Comparison of ENCODE assay signal across 1 cellular context in the genomic region with DNA sequence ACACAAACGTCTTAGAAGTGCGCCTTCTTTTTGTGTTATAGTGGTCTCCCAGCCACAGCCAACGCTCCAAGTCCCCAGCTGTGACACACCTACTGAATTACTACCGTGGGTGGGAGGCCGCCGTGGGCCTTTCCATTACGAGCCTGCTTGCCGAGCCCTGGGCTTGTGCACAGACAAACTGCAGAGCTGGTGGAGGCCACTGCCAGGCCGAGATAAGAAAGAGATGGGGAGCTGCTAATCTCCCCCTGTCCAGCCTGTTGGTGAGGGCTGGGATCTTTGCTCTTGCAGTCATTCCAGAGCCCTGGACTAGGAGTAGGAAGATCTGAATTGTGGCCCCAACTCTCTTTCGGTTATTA.
TF ChIP-seq lines count a peak whose summit lies in the region.

No MANE protein-coding gene starts in this region.

TF ChIP-seq in K562, 482 proteins besides CTCF, POLR2A, EP300 and RAD21 (continued from another document and continues in another):
- TF ChIP-seq, protein P1, sequence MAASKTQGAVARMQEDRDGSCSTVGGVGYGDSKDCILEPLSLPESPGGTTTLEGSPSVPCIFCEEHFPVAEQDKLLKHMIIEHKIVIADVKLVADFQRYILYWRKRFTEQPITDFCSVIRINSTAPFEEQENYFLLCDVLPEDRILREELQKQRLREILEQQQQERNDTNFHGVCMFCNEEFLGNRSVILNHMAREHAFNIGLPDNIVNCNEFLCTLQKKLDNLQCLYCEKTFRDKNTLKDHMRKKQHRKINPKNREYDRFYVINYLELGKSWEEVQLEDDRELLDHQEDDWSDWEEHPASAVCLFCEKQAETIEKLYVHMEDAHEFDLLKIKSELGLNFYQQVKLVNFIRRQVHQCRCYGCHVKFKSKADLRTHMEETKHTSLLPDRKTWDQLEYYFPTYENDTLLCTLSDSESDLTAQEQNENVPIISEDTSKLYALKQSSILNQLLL (CRISPR knock-in tag; IDR thresholded peaks at IDR 0.05; ENCODE audit: borderline replicate concordance): no peak
- peak; percentile 55; the same call in 1 of the 2 replicates for TF ChIP-seq BCOR (IDR thresholded peaks at IDR 0.05)
- TF ChIP-seq, protein P2, sequence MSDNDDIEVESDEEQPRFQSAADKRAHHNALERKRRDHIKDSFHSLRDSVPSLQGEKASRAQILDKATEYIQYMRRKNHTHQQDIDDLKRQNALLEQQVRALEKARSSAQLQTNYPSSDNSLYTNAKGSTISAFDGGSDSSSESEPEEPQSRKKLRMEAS (CRISPR knock-in tag; IDR thresholded peaks at IDR 0.05): peak; percentile 57; the same call in 1 of the 2 replicates
- TF ChIP-seq SIN3A (IDR thresholded peaks at IDR 0.05; ENCODE audit: borderline replicate concordance in 2 of 2, control insufficient read depth in 1 of 2, low read depth in 2 of 2, low read length in 2 of 2): no peak
- no peak for TF ChIP-seq SRF (CRISPR knock-in tag; IDR thresholded peaks at IDR 0.05)
- no peak for TF ChIP-seq ZNF253 (CRISPR knock-in tag; conservative IDR thresholded peaks at IDR 0.05)
- no peak for TF ChIP-seq ZBTB7A (IDR thresholded peaks at IDR 0.05; ENCODE audit: borderline replicate concordance, control insufficient read depth, low read depth, low read length)
- TF ChIP-seq TAL1 (IDR thresholded peaks at IDR 0.05): peak; percentile 96
- TF ChIP-seq KHSRP (IDR thresholded peaks at IDR 0.05): no peak
- no peak for TF ChIP-seq FOXA1 (IDR thresholded peaks at IDR 0.05; ENCODE audit: borderline replicate concordance)
- TF ChIP-seq RFX1 (IDR thresholded peaks at IDR 0.05): no peak
- TF ChIP-seq, protein P3, sequence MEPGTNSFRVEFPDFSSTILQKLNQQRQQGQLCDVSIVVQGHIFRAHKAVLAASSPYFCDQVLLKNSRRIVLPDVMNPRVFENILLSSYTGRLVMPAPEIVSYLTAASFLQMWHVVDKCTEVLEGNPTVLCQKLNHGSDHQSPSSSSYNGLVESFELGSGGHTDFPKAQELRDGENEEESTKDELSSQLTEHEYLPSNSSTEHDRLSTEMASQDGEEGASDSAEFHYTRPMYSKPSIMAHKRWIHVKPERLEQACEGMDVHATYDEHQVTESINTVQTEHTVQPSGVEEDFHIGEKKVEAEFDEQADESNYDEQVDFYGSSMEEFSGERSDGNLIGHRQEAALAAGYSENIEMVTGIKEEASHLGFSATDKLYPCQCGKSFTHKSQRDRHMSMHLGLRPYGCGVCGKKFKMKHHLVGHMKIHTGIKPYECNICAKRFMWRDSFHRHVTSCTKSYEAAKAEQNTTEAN (CRISPR knock-in tag; IDR thresholded peaks at IDR 0.05): no peak
- no peak for TF ChIP-seq ZNF217 (CRISPR knock-in tag; IDR thresholded peaks at IDR 0.05)
- no peak for TF ChIP-seq SAFB (IDR thresholded peaks at IDR 0.05; ENCODE audit: borderline replicate concordance, low read depth, low read length)
- no peak for TF ChIP-seq DACH1 (IDR thresholded peaks at IDR 0.05; ENCODE audit: partially characterized antibody)
- no peak for TF ChIP-seq GTF2E2 (tag; IDR thresholded peaks at IDR 0.05)
- no peak for TF ChIP-seq ETV1 (tag; conservative IDR thresholded peaks at IDR 0.05; ENCODE audit: low read depth)
- 0 out of 2 replicates have a peak, but pooled peaks have one; percentile 26 for TF ChIP-seq MXI1 (IDR thresholded peaks at IDR 0.05; ENCODE audit: low read depth, low read length)
- TF ChIP-seq, protein P4, sequence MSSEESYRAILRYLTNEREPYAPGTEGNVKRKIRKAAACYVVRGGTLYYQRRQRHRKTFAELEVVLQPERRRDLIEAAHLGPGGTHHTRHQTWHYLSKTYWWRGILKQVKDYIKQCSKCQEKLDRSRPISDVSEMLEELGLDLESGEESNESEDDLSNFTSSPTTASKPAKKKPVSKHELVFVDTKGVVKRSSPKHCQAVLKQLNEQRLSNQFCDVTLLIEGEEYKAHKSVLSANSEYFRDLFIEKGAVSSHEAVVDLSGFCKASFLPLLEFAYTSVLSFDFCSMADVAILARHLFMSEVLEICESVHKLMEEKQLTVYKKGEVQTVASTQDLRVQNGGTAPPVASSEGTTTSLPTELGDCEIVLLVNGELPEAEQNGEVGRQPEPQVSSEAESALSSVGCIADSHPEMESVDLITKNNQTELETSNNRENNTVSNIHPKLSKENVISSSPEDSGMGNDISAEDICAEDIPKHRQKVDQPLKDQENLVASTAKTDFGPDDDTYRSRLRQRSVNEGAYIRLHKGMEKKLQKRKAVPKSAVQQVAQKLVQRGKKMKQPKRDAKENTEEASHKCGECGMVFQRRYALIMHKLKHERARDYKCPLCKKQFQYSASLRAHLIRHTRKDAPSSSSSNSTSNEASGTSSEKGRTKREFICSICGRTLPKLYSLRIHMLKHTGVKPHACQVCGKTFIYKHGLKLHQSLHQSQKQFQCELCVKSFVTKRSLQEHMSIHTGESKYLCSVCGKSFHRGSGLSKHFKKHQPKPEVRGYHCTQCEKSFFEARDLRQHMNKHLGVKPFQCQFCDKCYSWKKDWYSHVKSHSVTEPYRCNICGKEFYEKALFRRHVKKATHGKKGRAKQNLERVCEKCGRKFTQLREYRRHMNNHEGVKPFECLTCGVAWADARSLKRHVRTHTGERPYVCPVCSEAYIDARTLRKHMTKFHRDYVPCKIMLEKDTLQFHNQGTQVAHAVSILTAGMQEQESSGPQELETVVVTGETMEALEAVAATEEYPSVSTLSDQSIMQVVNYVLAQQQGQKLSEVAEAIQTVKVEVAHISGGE (CRISPR knock-in tag; IDR thresholded peaks at IDR 0.05): peak in 1 of 3 experiments; percentile 75; a peak in 1 of 6 replicates
- TF ChIP-seq SREBF1 (IDR thresholded peaks at IDR 0.05; ENCODE audit: borderline replicate concordance, low read depth, low read length): no peak
- no peak for TF ChIP-seq MEF2A (IDR thresholded peaks at IDR 0.05; ENCODE audit: control insufficient read depth, low read depth, low read length)
- TF ChIP-seq, protein P5, sequence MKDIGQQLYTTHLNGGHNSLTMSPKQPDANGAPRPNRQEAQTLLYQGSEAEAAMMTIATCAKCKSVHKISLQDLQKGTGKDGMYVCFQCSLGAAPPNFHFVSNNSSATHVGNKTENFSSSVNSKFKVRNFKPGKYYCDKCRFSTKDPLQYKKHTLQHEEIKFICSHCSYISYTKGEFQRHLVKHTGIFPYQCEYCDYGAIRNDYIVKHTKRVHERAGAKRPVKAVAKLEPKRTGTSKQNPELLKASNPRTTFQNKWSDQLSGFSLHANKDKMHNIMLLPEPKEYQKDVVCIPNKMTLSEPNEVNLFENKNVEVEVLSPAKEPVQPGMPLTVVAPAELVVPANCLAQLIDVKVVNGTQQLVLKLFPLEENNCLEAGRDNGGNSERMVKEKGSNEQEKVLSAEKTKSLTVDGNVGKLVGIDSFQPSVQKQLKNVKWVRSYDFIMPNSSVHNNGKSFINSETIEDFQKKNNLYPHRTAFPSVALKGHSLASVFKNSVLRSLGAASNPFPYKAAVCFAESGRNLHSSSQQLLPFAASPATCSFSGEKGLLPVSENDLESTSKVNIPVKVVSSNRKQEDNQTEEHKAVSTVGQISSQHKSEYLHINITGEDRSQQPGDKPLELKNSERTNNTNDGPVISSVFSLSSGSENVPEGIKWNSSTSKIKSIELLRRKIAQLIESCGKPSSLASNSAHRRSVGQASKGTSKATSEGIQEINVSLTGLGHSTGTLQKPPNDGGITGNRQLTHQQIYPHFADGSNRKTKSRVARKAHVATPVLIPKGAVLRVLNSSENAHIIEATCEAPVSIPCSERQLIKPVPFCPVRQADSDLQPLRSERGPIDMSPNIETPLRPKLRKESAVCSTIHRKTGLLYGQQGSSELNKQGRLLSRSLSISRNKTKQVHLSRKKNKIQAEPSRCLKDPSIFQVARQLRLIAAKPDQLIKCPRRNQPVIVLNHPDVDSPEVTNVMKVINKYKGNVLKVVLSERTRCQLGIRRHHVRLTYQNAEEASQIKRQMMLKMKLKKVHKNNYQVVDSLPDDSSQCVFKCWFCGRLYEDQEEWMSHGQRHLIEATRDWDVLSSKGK (CRISPR knock-in tag; IDR thresholded peaks at IDR 0.05): no peak
- TF ChIP-seq DDX20 (tag; IDR thresholded peaks at IDR 0.05; ENCODE audit: low read depth): no peak
- no peak for TF ChIP-seq ZC3H11A (IDR thresholded peaks at IDR 0.05; ENCODE audit: low read depth, low read length)
- no peak for TF ChIP-seq ZNF124 (CRISPR knock-in tag; IDR thresholded peaks at IDR 0.05)
- no peak for TF ChIP-seq NR3C1 (CRISPR knock-in tag; IDR thresholded peaks at IDR 0.05)
- TF ChIP-seq ZNF133 (CRISPR knock-in tag; IDR thresholded peaks at IDR 0.05): no peak
- TF ChIP-seq JUND (IDR thresholded peaks at IDR 0.05; ENCODE audit: borderline replicate concordance, low read depth, low read length): no peak
- TF ChIP-seq JUND (tag; IDR thresholded peaks at IDR 0.05; ENCODE audit: borderline replicate concordance, low read depth, low read length): no peak; the same call in 2 of the 3 replicates
- no peak for TF ChIP-seq ZNF311 (CRISPR knock-in tag; IDR thresholded peaks at IDR 0.05)
- TF ChIP-seq, protein P6, sequence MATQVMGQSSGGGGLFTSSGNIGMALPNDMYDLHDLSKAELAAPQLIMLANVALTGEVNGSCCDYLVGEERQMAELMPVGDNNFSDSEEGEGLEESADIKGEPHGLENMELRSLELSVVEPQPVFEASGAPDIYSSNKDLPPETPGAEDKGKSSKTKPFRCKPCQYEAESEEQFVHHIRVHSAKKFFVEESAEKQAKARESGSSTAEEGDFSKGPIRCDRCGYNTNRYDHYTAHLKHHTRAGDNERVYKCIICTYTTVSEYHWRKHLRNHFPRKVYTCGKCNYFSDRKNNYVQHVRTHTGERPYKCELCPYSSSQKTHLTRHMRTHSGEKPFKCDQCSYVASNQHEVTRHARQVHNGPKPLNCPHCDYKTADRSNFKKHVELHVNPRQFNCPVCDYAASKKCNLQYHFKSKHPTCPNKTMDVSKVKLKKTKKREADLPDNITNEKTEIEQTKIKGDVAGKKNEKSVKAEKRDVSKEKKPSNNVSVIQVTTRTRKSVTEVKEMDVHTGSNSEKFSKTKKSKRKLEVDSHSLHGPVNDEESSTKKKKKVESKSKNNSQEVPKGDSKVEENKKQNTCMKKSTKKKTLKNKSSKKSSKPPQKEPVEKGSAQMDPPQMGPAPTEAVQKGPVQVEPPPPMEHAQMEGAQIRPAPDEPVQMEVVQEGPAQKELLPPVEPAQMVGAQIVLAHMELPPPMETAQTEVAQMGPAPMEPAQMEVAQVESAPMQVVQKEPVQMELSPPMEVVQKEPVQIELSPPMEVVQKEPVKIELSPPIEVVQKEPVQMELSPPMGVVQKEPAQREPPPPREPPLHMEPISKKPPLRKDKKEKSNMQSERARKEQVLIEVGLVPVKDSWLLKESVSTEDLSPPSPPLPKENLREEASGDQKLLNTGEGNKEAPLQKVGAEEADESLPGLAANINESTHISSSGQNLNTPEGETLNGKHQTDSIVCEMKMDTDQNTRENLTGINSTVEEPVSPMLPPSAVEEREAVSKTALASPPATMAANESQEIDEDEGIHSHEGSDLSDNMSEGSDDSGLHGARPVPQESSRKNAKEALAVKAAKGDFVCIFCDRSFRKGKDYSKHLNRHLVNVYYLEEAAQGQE (CRISPR knock-in tag; IDR thresholded peaks at IDR 0.05; ENCODE audit: low read depth): no peak
- TF ChIP-seq FOXP1 (CRISPR knock-in tag; IDR thresholded peaks at IDR 0.05): no peak
- TF ChIP-seq HDAC6 (IDR thresholded peaks at IDR 0.05; ENCODE audit: low read depth, low read length): no peak
- peak; percentile 52; the same call in 1 of the 2 replicates for TF ChIP-seq SP1 (CRISPR knock-in tag; IDR thresholded peaks at IDR 0.05)
- TF ChIP-seq HSF4 (CRISPR knock-in tag; IDR thresholded peaks at IDR 0.05; ENCODE audit: borderline replicate concordance): no peak
- no peak for TF ChIP-seq ETS2 (tag; IDR thresholded peaks at IDR 0.05; ENCODE audit: borderline replicate concordance, poor library complexity, severe bottlenecking)
- peak; percentile 90 for TF ChIP-seq MTA2 (IDR thresholded peaks at IDR 0.05; ENCODE audit: low read depth)
- peak in 1 of 2 experiments; percentile 83; a peak in 2 of 4 replicates for TF ChIP-seq HDAC1 (IDR thresholded peaks at IDR 0.05)
- TF ChIP-seq WHSC1 (IDR thresholded peaks at IDR 0.05; ENCODE audit: low read length): no peak
- TF ChIP-seq ZBED1 (IDR thresholded peaks at IDR 0.05): no peak
- TF ChIP-seq, protein P7, sequence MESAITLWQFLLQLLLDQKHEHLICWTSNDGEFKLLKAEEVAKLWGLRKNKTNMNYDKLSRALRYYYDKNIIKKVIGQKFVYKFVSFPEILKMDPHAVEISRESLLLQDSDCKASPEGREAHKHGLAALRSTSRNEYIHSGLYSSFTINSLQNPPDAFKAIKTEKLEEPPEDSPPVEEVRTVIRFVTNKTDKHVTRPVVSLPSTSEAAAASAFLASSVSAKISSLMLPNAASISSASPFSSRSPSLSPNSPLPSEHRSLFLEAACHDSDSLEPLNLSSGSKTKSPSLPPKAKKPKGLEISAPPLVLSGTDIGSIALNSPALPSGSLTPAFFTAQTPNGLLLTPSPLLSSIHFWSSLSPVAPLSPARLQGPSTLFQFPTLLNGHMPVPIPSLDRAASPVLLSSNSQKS (CRISPR knock-in tag; IDR thresholded peaks at IDR 0.05): no peak
- no peak for TF ChIP-seq ZBTB8A (IDR thresholded peaks at IDR 0.05; ENCODE audit: partially characterized antibody)
- peak; percentile 70 for TF ChIP-seq PHB2 (IDR thresholded peaks at IDR 0.05; ENCODE audit: low read depth)
- no peak for TF ChIP-seq TCF7 (IDR thresholded peaks at IDR 0.05; ENCODE audit: borderline replicate concordance)
- no peak for TF ChIP-seq ZNF699 (CRISPR knock-in tag; IDR thresholded peaks at IDR 0.05; ENCODE audit: insufficient replicate concordance)
- no peak for TF ChIP-seq MAFF (IDR thresholded peaks at IDR 0.05; ENCODE audit: low read length)
- TF ChIP-seq ZNF165 (CRISPR knock-in tag; IDR thresholded peaks at IDR 0.05; ENCODE audit: borderline replicate concordance): no peak
- TF ChIP-seq ZNF140 (CRISPR knock-in tag; IDR thresholded peaks at IDR 0.05): no peak
- no peak for TF ChIP-seq DIDO1 (tag; IDR thresholded peaks at IDR 0.05; ENCODE audit: low read depth)
- TF ChIP-seq HDAC2 (IDR thresholded peaks at IDR 0.05): peak; percentile 69; the same call in 1 of the 2 replicates
- TF ChIP-seq SMAD2 (IDR thresholded peaks at IDR 0.05; ENCODE audit: low read depth, low read length): no peak
- TF ChIP-seq L3MBTL2 (IDR thresholded peaks at IDR 0.05): no peak
- TF ChIP-seq ATF7 (IDR thresholded peaks at IDR 0.05): no peak; the same call in 1 of the 2 replicates
- TF ChIP-seq, protein P8, sequence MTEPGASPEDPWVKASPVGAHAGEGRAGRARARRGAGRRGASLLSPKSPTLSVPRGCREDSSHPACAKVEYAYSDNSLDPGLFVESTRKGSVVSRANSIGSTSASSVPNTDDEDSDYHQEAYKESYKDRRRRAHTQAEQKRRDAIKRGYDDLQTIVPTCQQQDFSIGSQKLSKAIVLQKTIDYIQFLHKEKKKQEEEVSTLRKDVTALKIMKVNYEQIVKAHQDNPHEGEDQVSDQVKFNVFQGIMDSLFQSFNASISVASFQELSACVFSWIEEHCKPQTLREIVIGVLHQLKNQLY (CRISPR knock-in tag; conservative IDR thresholded peaks at IDR 0.05): no peak
- peak; percentile 70 for TF ChIP-seq HDAC3 (IDR thresholded peaks at IDR 0.05; ENCODE audit: borderline replicate concordance, partially characterized antibody)
- TF ChIP-seq, protein P9, sequence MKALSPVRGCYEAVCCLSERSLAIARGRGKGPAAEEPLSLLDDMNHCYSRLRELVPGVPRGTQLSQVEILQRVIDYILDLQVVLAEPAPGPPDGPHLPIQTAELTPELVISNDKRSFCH (CRISPR knock-in tag; IDR thresholded peaks at IDR 0.05): no peak
- TF ChIP-seq, protein P9 (tag; IDR thresholded peaks at IDR 0.05): peak; percentile 42; the same call in 1 of the 2 replicates
- TF ChIP-seq ZNF764 (CRISPR knock-in tag; IDR thresholded peaks at IDR 0.05; ENCODE audit: low read depth): no peak
- peak; percentile 56 for TF ChIP-seq TAF1 (IDR thresholded peaks at IDR 0.05; ENCODE audit: control insufficient read depth, extremely low read depth, insufficient read depth, low read length, severe bottlenecking)
